In genomic region chr15:85407421-85408269, GRCh38 we compare ENCODE assay signal across 8 cellular contexts. TPM values are rescaled to one million over a fixed set of nuclear protein-coding genes. Genes with fewer than 3 reads are reported as not detected.
DNase-seq lines count a peak whose midpoint lies in the region; ATAC-seq lines count a peak whose summit lies in the region.

No MANE protein-coding gene starts in this region.

- H2AK5ac ChIP-seq in trophoblast cell (ENCODE audit: low read length): no peak overlapping the region

- no peaks in the 10 kb centered on the region for H3K9me3 Mint-ChIP-seq in T-helper 1 cell treated with Interleukin-12 subunit alpha and Interleukin-12 subunit beta and Interleukin-4 antibody, amounts not matched to agents 30 μg/mL and 1 μg/mL, for 36 hours
- no peaks in the 10 kb centered on the region for H3K9me3 Mint-ChIP-seq in effector memory CD8-positive, alpha-beta T cell

- no peak overlapping the region for H3K9ac ChIP-seq in trophoblast cell (ENCODE audit: low read length)

- no peak overlapping the region for H3K14ac ChIP-seq in trophoblast cell (ENCODE audit: low read length)

- H4K91ac ChIP-seq in trophoblast cell (ENCODE audit: low read depth, low read length): no peak overlapping the region

- H3K23ac ChIP-seq in trophoblast cell (ENCODE audit: low read length): no peak overlapping the region

- no peak overlapping the region for H3K4me3 ChIP-seq in trophoblast cell (ENCODE audit: low read depth, low read length)

- no peak overlapping the region for H3K27ac ChIP-seq in trophoblast cell (ENCODE audit: low read depth, low read length)

- H3K18ac ChIP-seq in trophoblast cell (ENCODE audit: low read length): peak overlapping the region; percentile 51

- DNase-seq in AG08396 (ENCODE audit: low spot score) (peak; percentile 75), trophoblast cell (peak; percentile 57 to 71), cortex of kidney (lab: John Stamatoyannopoulos, UW) (no peak)
- no peak for DNase-seq in effector memory CD8-positive, alpha-beta T cell

- no peaks in the 10 kb centered on the region for H3K27me3 Mint-ChIP-seq in T-helper 1 cell treated with Interleukin-12 subunit alpha and Interleukin-12 subunit beta and Interleukin-4 antibody, amounts not matched to agents 30 μg/mL and 1 μg/mL, for 36 hours (ENCODE audit: low read depth)
- H3K27me3 Mint-ChIP-seq in effector memory CD8-positive, alpha-beta T cell: no peaks in the 10 kb centered on the region

- WGBS in trophoblast cell (ENCODE audit: extremely low coverage, insufficient coverage, insufficient read length): no CpG with 5 or more reads among the region's 6 CpGs

- peaks cover 14% of the 10 kb centered on the region for H3K36me3 Mint-ChIP-seq in T-helper 1 cell treated with Interleukin-12 subunit alpha and Interleukin-12 subunit beta and Interleukin-4 antibody, amounts not matched to agents 30 μg/mL and 1 μg/mL, for 36 hours (ENCODE audit: low read depth)
- H3K36me3 Mint-ChIP-seq in effector memory CD8-positive, alpha-beta T cell (ENCODE audit: insufficient read depth): peaks cover 6% of the 10 kb centered on the region

- peak overlapping the region; percentile 58 for H3K4ac ChIP-seq in trophoblast cell (ENCODE audit: low read depth, low read length)

- no peaks in the 10 kb centered on the region for H3K36me3 ChIP-seq in trophoblast cell (ENCODE audit: control insufficient read depth in 1 of 2, insufficient read depth in 2 of 2, low read length in 2 of 2)

- H3K4me1 Mint-ChIP-seq in T-helper 1 cell treated with Interleukin-12 subunit alpha and Interleukin-12 subunit beta and Interleukin-4 antibody, amounts not matched to agents 30 μg/mL and 1 μg/mL, for 36 hours (ENCODE audit: low read depth): peaks cover 60% of the 10 kb centered on the region
- H3K4me1 Mint-ChIP-seq in effector memory CD8-positive, alpha-beta T cell (ENCODE audit: low read depth in 2 of 2): peaks cover 46 to 47% of the 10 kb centered on the region in 2 donors

- no peaks in the 10 kb centered on the region for H3K27me3 ChIP-seq in trophoblast cell (ENCODE audit: insufficient read depth, low read length)

- H2BK120ac ChIP-seq in trophoblast cell (ENCODE audit: insufficient read depth, low read length, poor library complexity): no peak overlapping the region

- peaks cover 12% of the 10 kb centered on the region in 2 experiments for H3K4me1 ChIP-seq in trophoblast cell (ENCODE audit: control insufficient read depth in 1 of 2, insufficient read depth in 2 of 2, low read length in 2 of 2)

- no peak overlapping the region for H4K12ac ChIP-seq in trophoblast cell (ENCODE audit: low read depth, low read length)

- H2BK5ac ChIP-seq in trophoblast cell (ENCODE audit: low read depth, low read length, poor library complexity): no peak overlapping the region

- ATAC-seq in GM19023 (IDR thresholded peaks at IDR 0.05; ENCODE audit: unreplicated experiment) (peak; percentile 24), HG03442 (IDR thresholded peaks at IDR 0.05; ENCODE audit: unreplicated experiment) (peak; percentile 42), HG02852 (IDR thresholded peaks at IDR 0.05; ENCODE audit: unreplicated experiment) (no peak)
- ATAC-seq in effector memory CD8-positive, alpha-beta T cell (replicated peaks): peak; percentile 76

- no peak overlapping the region for H2BK12ac ChIP-seq in trophoblast cell (ENCODE audit: low read length)

- no peaks in the 10 kb centered on the region for H3K9me3 ChIP-seq in trophoblast cell (ENCODE audit: insufficient read depth, low read depth, low read length)

- no peak overlapping the region for H2AFZ ChIP-seq in trophoblast cell (ENCODE audit: insufficient read depth, low read length, poor library complexity)

- H4K8ac ChIP-seq in trophoblast cell (ENCODE audit: low read depth, low read length): no peak overlapping the region

- peak overlapping the region; percentile 4 for H3K4me3 Mint-ChIP-seq in T-helper 1 cell treated with Interleukin-12 subunit alpha and Interleukin-12 subunit beta and Interleukin-4 antibody, amounts not matched to agents 30 μg/mL and 1 μg/mL, for 36 hours
- H3K4me3 Mint-ChIP-seq in effector memory CD8-positive, alpha-beta T cell: peak overlapping the region; percentile 11 to 41

- peak overlapping the region; percentile 79 for H3K27ac Mint-ChIP-seq in T-helper 1 cell treated with Interleukin-12 subunit alpha and Interleukin-12 subunit beta and Interleukin-4 antibody, amounts not matched to agents 30 μg/mL and 1 μg/mL, for 36 hours
- H3K27ac Mint-ChIP-seq in effector memory CD8-positive, alpha-beta T cell: peak overlapping the region; percentile 83 to 87

- H3K79me1 ChIP-seq in trophoblast cell (ENCODE audit: low read length): peaks cover 6% of the 10 kb centered on the region

- H3K79me2 ChIP-seq in trophoblast cell (ENCODE audit: control insufficient read depth, insufficient read depth, low read length, poor library complexity): peaks cover 6% of the 10 kb centered on the region

- H3K4me2 ChIP-seq in trophoblast cell (ENCODE audit: low read length): no peak overlapping the region

RNA-seq across cellular contexts. Expression of gene AKAP13, which starts 27.2 kb away (rescaled TPM):
- 24.8 and 27.3 TPM in 2 replicates for polyA plus RNA-seq in trophoblast cell (2013)

Comparison
In these comparisons a context has a peak if more than half of its experiments do, and no peak if none do; other contexts are left out.
1. DNase-seq: peak in AG08396 (single experiment) and trophoblast cell (2 of 2); none in effector memory CD8-positive, alpha-beta T cell (0 of 3) and cortex of kidney (single experiment).